Comparison of ENCODE assay signal across 7 cellular contexts in the genomic region with DNA sequence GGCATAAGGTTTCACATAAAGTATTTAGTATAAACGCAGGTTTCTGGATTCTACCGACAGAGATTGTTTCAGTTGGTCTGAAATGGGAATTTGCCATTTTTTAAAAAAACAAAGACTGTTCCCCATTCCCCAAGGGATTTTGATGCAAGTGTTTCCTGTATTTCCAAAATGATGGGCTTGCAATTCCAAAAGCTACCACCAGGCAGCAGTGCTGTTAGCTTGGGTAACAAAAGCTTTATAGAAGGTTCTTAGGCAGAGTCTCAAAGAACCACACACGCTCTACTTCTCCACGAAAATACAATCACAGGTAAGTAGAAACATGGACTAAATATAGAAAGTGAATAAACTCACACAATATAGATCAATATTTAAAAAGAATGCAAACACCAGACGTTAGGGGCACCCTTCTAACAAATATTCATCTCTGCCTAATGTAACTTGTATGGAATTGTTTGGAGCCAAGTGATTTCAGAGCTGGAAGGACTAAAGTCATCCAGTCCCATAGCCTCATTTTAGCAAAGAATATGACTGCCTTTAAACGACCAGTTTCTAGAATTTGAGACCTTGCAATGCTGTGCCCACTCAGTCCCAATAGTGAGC.
DNase-seq lines count a peak whose midpoint lies in the region; ATAC-seq and TF ChIP-seq lines count a peak whose summit lies in the region.

No MANE protein-coding gene starts in this region.

- CTCF ChIA-PET in HCT116 (lab: Charles Lee), result interaction anchor here (0.7 to 1.1 kb wide), 5 partner anchors 11 to 398 kb away, joined by 3 to 6 read pairs (median 4); no protein-coding TSS in a partner anchor
- CTCF ChIA-PET in Panc1 (lab: Charles Lee), result interaction anchor here (1.9 kb wide), 1 partner anchor 24 kb away, joined by 9 read pairs; no protein-coding TSS in a partner anchor

- H3K27me3 Mint-ChIP-seq in endodermal cell (ENCODE audit: insufficient read depth), result peaks cover 3% of the 10 kb centered on the region

- BruUV-seq in HCT116 (replicated peaks; lab: Mats Ljungman, UMichigan), result no TSS peak
- no TSS peak for BruUV-seq in Panc1 (replicated peaks; lab: Mats Ljungman, UMichigan)

- H3K4me1 Mint-ChIP-seq in endodermal cell, result peaks cover 1% of the 10 kb centered on the region

- H3K9me3 Mint-ChIP-seq in endodermal cell, result no peaks in the 10 kb centered on the region

- H3K27ac ChIP-seq in HCT116 (ENCODE audit: low read depth, low read length), result no peak overlapping the region
- no peak overlapping the region for H3K27ac ChIP-seq in Panc1 (ENCODE audit: low read length)
- no peak overlapping the region for H3K27ac ChIP-seq in endodermal cell (ENCODE audit: low read depth, low read length)
- H3K27ac ChIP-seq in neural cell (ENCODE audit: low read length), result no peak overlapping the region

- no peak overlapping the region for H3K4me2 ChIP-seq in HCT116 (ENCODE audit: low read length)
- H3K4me2 ChIP-seq in neural cell (ENCODE audit: low read length), result no peak overlapping the region

- H3K4me1 ChIP-seq in HCT116 (ENCODE audit: control insufficient read depth in 1 of 2, insufficient read depth in 2 of 2, low read length in 2 of 2), result peaks cover 0 to 4% of the 10 kb centered on the region in 2 experiments; a peak in 1 of 4 replicates
- H3K4me1 ChIP-seq in Panc1 (ENCODE audit: control insufficient read depth, insufficient read depth, low read length), result no peaks in the 10 kb centered on the region
- H3K4me1 ChIP-seq in endodermal cell (ENCODE audit: control insufficient read depth, insufficient read depth, low read length), result no peaks in the 10 kb centered on the region

- TF ChIP-seq CTCF in HCT116 (IDR thresholded peaks at IDR 0.05 in 2 of 3, conservative IDR thresholded peaks at IDR 0.05 in 1 of 3; ENCODE audit: borderline replicate concordance in 1 of 3, insufficient read depth in 1 of 3, low read depth in 2 of 3, low read length in 2 of 3), result peak; percentile 54 to 92 (median 89); a peak in 5 of 6 replicates
- TF ChIP-seq CTCF in Panc1 (IDR thresholded peaks at IDR 0.05), result peak; percentile 80
- peak; percentile 93 for TF ChIP-seq CTCF in endodermal cell (conservative IDR thresholded peaks at IDR 0.05)
- TF ChIP-seq CTCF in neural cell (IDR thresholded peaks at IDR 0.05; ENCODE audit: poor library complexity, severe bottlenecking), result peak; percentile 64

- in situ Hi-C loops in Panc1 (cut with HindIII; ENCODE audit: low pct_unique_long_range_greater_than_20kb, low sequenced_read_pairs), result no loop called here

- TF ChIP-seq EP300 in neural cell (conservative IDR thresholded peaks at IDR 0.05; ENCODE audit: poor library complexity, severe bottlenecking), result no peak

- H3K9ac ChIP-seq in HCT116 (ENCODE audit: low read length), result no peak overlapping the region
- H3K9ac ChIP-seq in endodermal cell (ENCODE audit: extremely low read depth, low read length, poor library complexity, severe bottlenecking), result no peak overlapping the region
- no peak overlapping the region for H3K9ac ChIP-seq in neural cell (ENCODE audit: low read length)

- TF ChIP-seq POLR2A in HCT116 (IDR thresholded peaks at IDR 0.05; ENCODE audit: borderline replicate concordance, extremely low read depth, insufficient read depth, insufficient read length), result no peak

- no peak overlapping the region for H3K27ac Mint-ChIP-seq in endodermal cell

- TF ChIP-seq RAD21 in HCT116 (IDR thresholded peaks at IDR 0.05; ENCODE audit: low read depth), result peak; percentile 61
- peak; percentile 41 for TF ChIP-seq RAD21 in neural cell (conservative IDR thresholded peaks at IDR 0.05)

- no peaks in the 10 kb centered on the region for H3K36me3 Mint-ChIP-seq in endodermal cell (ENCODE audit: low read depth)

- H3K27me3 ChIP-seq in HCT116 (ENCODE audit: insufficient read depth, low read length) (peaks cover 27% of the 10 kb centered on the region), Panc1 (ENCODE audit: control insufficient read depth, insufficient read depth, low read length) (no peaks in the 10 kb centered on the region), endodermal cell (ENCODE audit: control insufficient read depth, insufficient read depth, low read length, poor library complexity, severe bottlenecking) (peaks cover 4% of the 10 kb centered on the region), neural cell (ENCODE audit: insufficient read depth, low read depth, low read length) (no peaks in the 10 kb centered on the region)

- H3K9me2 ChIP-seq in HCT116 (ENCODE audit: insufficient read depth) (no peaks in the 10 kb centered on the region), neural cell (ENCODE audit: insufficient read depth, low read length) (no peaks in the 10 kb centered on the region)

- H3K79me2 ChIP-seq in HCT116 (ENCODE audit: insufficient read depth, low read length), result no peaks in the 10 kb centered on the region
- no peaks in the 10 kb centered on the region for H3K79me2 ChIP-seq in neural cell (replicated peaks; ENCODE audit: insufficient read depth, low read length)

- no peaks in the 10 kb centered on the region for H3F3A ChIP-seq in neural cell (ENCODE audit: insufficient read depth, low read length, poor library complexity, severe bottlenecking)

- H2AFZ ChIP-seq in HCT116 (ENCODE audit: low read depth, low read length, poor library complexity, severe bottlenecking) (no peak overlapping the region), neural cell (ENCODE audit: low read depth, low read length) (no peak overlapping the region)

- peak; percentile 52 for ATAC-seq in HCT116
- ATAC-seq in Panc1, result no peak; the same call in 1 of the 2 replicates
- ATAC-seq in GM21447 (IDR thresholded peaks at IDR 0.05; ENCODE audit: unreplicated experiment), result no peak
- ATAC-seq in HG03196 (IDR thresholded peaks at IDR 0.05; ENCODE audit: unreplicated experiment), result no peak

- POLR2A ChIA-PET in HCT116 (lab: Charles Lee) (no interaction called here), Panc1 (lab: Charles Lee) (no interaction called here)

- intact Hi-C loops in HCT116 (cut with micrococcal nuclease) (loop anchor here (1.0 to 10.0 kb wide), 2 partner anchors 154 to 480 kb away; partner anchors contain the start of gene SPOCK1), Panc1 (cut with micrococcal nuclease; ENCODE audit: unreplicated experiment) (loop anchor here (5.0 kb wide), 1 partner anchor 152 kb away; the partner anchor contains the start of gene SPOCK1)

- H4K20me1 ChIP-seq in HCT116 (ENCODE audit: insufficient read depth), result no peaks in the 10 kb centered on the region
- H4K20me1 ChIP-seq in neural cell (ENCODE audit: insufficient read depth), result no peaks in the 10 kb centered on the region

- 26 to 60% methylated on average over 3 to 4 of the region's 6 CpGs for WGBS in endodermal cell (ENCODE audit: insufficient coverage in 1 of 2, insufficient read length in 1 of 2), 2 experiments

- H3K4me3 Mint-ChIP-seq in endodermal cell, result no peak overlapping the region

- no peaks in the 10 kb centered on the region for H3K9me3 ChIP-seq in HCT116 (ENCODE audit: control insufficient read depth in 1 of 2, insufficient read depth in 1 of 2, low read depth in 1 of 2, low read length in 2 of 2)
- H3K9me3 ChIP-seq in Panc1 (ENCODE audit: control insufficient read depth, insufficient read depth, low read depth, low read length), result no peaks in the 10 kb centered on the region
- no peaks in the 10 kb centered on the region for H3K9me3 ChIP-seq in endodermal cell (ENCODE audit: control insufficient read depth, low read length)
- no peaks in the 10 kb centered on the region for H3K9me3 ChIP-seq in neural cell (ENCODE audit: low read length)

- H3K36me3 ChIP-seq in HCT116 (ENCODE audit: control insufficient read depth in 1 of 2, insufficient read depth in 2 of 2, low read length in 2 of 2), result no peaks in the 10 kb centered on the region
- no peaks in the 10 kb centered on the region for H3K36me3 ChIP-seq in Panc1 (ENCODE audit: control insufficient read depth, insufficient read depth, low read length)
- no peaks in the 10 kb centered on the region for H3K36me3 ChIP-seq in endodermal cell (ENCODE audit: control insufficient read depth, insufficient read depth, low read length)
- no peaks in the 10 kb centered on the region for H3K36me3 ChIP-seq in neural cell (ENCODE audit: insufficient read depth, low read length)

- RAD21 ChIA-PET in HCT116 (lab: Charles Lee; ENCODE audit: low non-redundant PET in 1 of 2, low total read pairs in 2 of 2, uncharacterized antibody in 2 of 2, unreplicated experiment in 2 of 2), result no interaction called here

- H3K4me3 ChIP-seq in HCT116 (replicated peaks in 1 of 2; ENCODE audit: low read depth in 1 of 2, low read length in 2 of 2) (no peak overlapping the region), Panc1 (ENCODE audit: low read depth in 2 of 2, low read length in 2 of 2) (no peak overlapping the region), endodermal cell (ENCODE audit: low read length) (no peak overlapping the region), neural cell (ENCODE audit: low read length) (no peak overlapping the region)

- DNase-seq in DMS53 treated with DMSO at 0.1 percent for 48 hours (lab: John Stamatoyannopoulos, UW; ENCODE audit: unreplicated experiment), result peak; percentile 27
- DNase-seq in HCT116 (ENCODE audit: low read depth, low spot score), result peak; percentile 36
- peak; percentile 61 for DNase-seq in Panc1 (ENCODE audit: low read depth, low spot score)
- peak; percentile 90 for DNase-seq in endodermal cell

TF ChIP-seq in HCT116, 20 proteins besides CTCF, POLR2A, EP300 and RAD21 (continues in another document):
- TF ChIP-seq, protein P1, sequence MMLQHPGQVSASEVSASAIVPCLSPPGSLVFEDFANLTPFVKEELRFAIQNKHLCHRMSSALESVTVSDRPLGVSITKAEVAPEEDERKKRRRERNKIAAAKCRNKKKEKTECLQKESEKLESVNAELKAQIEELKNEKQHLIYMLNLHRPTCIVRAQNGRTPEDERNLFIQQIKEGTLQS (IDR thresholded peaks at IDR 0.05), result no peak
- TF ChIP-seq ZNF274 (IDR thresholded peaks at IDR 0.05; ENCODE audit: low read depth, low read length) (no peak), ELF1 (IDR thresholded peaks at IDR 0.05; ENCODE audit: borderline replicate concordance, low read depth) (no peak), TCF7L2 (IDR thresholded peaks at IDR 0.05; ENCODE audit: borderline replicate concordance, extremely low read depth, insufficient read depth, insufficient read length) (no peak), CEBPB (IDR thresholded peaks at IDR 0.05; ENCODE audit: low read depth) (no peak), SRF (IDR thresholded peaks at IDR 0.05; ENCODE audit: low read depth) (no peak)

TF ChIP-seq in neural cell, 6 proteins besides CTCF, POLR2A, EP300 and RAD21 (continues in another document):
- TF ChIP-seq SMC3 (conservative IDR thresholded peaks at IDR 0.05; ENCODE audit: poor library complexity) (peak; percentile 28), MXI1 (conservative IDR thresholded peaks at IDR 0.05; ENCODE audit: poor library complexity, severe bottlenecking) (no peak), EZH2 (IDR thresholded peaks at IDR 0.05; ENCODE audit: borderline replicate concordance, insufficient read depth, low read length, poor library complexity, severe bottlenecking) (no peak), TAF1 (IDR thresholded peaks at IDR 0.05; ENCODE audit: low read depth) (no peak)

Comparison
In these comparisons a context has a peak if more than half of its experiments do, and no peak if none do; other contexts are left out.
1. DNase-seq: peak in every context shown above with its lines; median percentile 90 in endodermal cell; 61 in Panc1; 36 in HCT116; 27 in DMS53 treated with DMSO at 0.1 percent for 48 hours.